In genomic region chr3:172710709-172711456, GRCh38 we compare ENCODE assay signal across 8 cellular contexts. TPM values are rescaled to one million over a fixed set of nuclear protein-coding genes. Genes with fewer than 3 reads are reported as not detected.
A peak's percentile ranks its signal among the peaks of the same experiment; 100 is the strongest.
DNase-seq lines count a peak whose midpoint lies in the region; ATAC-seq and TF ChIP-seq lines count a peak whose summit lies in the region.

TSS of gene NCEH1 (minus strand) at chr3:172711067. CDS start at chr3:172710984, 83 bp downstream.

- no peaks in the 10 kb centered on the region for H3K9me3 ChIP-seq in right cardiac atrium (ENCODE audit: control insufficient read depth, low read length)
- no peaks in the 10 kb centered on the region for H3K9me3 ChIP-seq in vagina

- ATAC-seq in GM18498 (IDR thresholded peaks at IDR 0.05; ENCODE audit: unreplicated experiment) (peak; percentile 100), HG02938 (IDR thresholded peaks at IDR 0.05; ENCODE audit: unreplicated experiment) (peak; percentile 99), right cardiac atrium (peak; percentile 99)

- intact Hi-C loops in right cardiac atrium (cut with DNase I) (loop anchor here in 2 of 4 donors (5.0 kb wide), 1 partner anchor 39 kb away; no protein-coding TSS in a partner anchor), vagina (cut with DNase I) (no loop called here)

- H3K36me3 ChIP-seq in vagina: no peaks in the 10 kb centered on the region

- DNase-seq in NCI-H1694 treated with DMSO at 0.1 percent for 48 hours (lab: John Stamatoyannopoulos, UW): peak; percentile 87
- peak; percentile 19 to 91 (median 50) for DNase-seq in T-helper 2 cell
- DNase-seq in anterior cingulate cortex (lab: John Stamatoyannopoulos, UW): peak; percentile 46 to 95 (median 84)
- DNase-seq in right cardiac atrium: peak; percentile 92 to 95 (median 95)
- peak; percentile 93 for DNase-seq in pulmonary artery endothelial cell (ENCODE audit: low read depth, low spot score)
- peak in 1 of 2 donors; percentile 96 for DNase-seq in vagina (ENCODE audit: extremely low spot score in 2 of 2)

- WGBS in right cardiac atrium: under 1% methylated on average over 38 of the region's 38 CpGs

- H3K4me3 ChIP-seq in right cardiac atrium (ENCODE audit: low read length) (peak within 1 kb of the TSS; percentile 89), vagina (peak within 1 kb of the TSS; percentile 67 to 68)

- peak within 1 kb of the TSS; percentile 99 for H3K27ac ChIP-seq in right cardiac atrium (ENCODE audit: low read length)
- peak within 1 kb of the TSS; percentile 82 for H3K27ac ChIP-seq in vagina

- TF ChIP-seq POLR2A in vagina (IDR thresholded peaks at IDR 0.05): peak in 1 of 2 donors; percentile 33

- H3K27me3 ChIP-seq in right cardiac atrium (ENCODE audit: control insufficient read depth, insufficient read depth) (no peaks in the 10 kb centered on the region), vagina (no peaks in the 10 kb centered on the region)

- peak; percentile 19 to 63 (median 57) for TF ChIP-seq CTCF in vagina (IDR thresholded peaks at IDR 0.05)

- H3K4me1 ChIP-seq in right cardiac atrium (ENCODE audit: control insufficient read depth, insufficient read depth, low read length): no peaks in the 10 kb centered on the region
- peaks cover 29% of the 10 kb centered on the region for H3K4me1 ChIP-seq in vagina

RNA-seq across cellular contexts. Expression of gene NCEH1, which starts in this region (rescaled TPM):
- total RNA-seq in right cardiac atrium (10 to 100 TPM; 25.4 to 39.4 (median 28.1) TPM), pulmonary artery endothelial cell (24.7 and 34.4 TPM in 2 replicates), vagina (7.4 TPM)
- 13.0 TPM for polyA plus RNA-seq in right cardiac atrium
